Comparison of ENCODE assay signal across 1 cellular context in genomic region chr19:1748703-1749341, GRCh38.
TF ChIP-seq lines count a peak whose summit lies in the region.

No MANE protein-coding gene starts in this region.

TF ChIP-seq in K562, 482 proteins besides CTCF, POLR2A, EP300 and RAD21 (continued from another document):
- peak; percentile 37 for TF ChIP-seq FIP1L1 (IDR thresholded peaks at IDR 0.05; ENCODE audit: low read depth, low read length, poor library complexity, severe bottlenecking)
TF ChIP-seq in K562: peak in this region for 8.
